ENCODE assay signal across 8 cellular contexts in genomic region chr4:49097071-49097470, GRCh38.
DNase-seq lines count a peak whose midpoint lies in the region; ATAC-seq and TF ChIP-seq lines count a peak whose summit lies in the region.
"Not testable (repeated sequence)": the region's sequence is repeated elsewhere in the genome, so short reads cannot be mapped to it uniquely, and the experiment has no call there.

No MANE protein-coding gene starts in this region.

- H3K4me1 Mint-ChIP-seq in CD8-positive, alpha-beta T cell (ENCODE audit: low read depth); activated CD8-positive, alpha-beta T cell treated with anti-CD3 and anti-CD28 coated beads, Interleukin-2, amount 10 ng/mL, durations not matched to agents 7 days and 5 days (ENCODE audit: low read depth): not testable (repeated sequence)

- H3K36me3 ChIP-seq in CD8-positive, alpha-beta T cell (ENCODE audit: insufficient read depth, low read length); lung (ENCODE audit: control insufficient read depth in 2 of 2, insufficient read depth in 2 of 2, low read length in 2 of 2): not testable (repeated sequence)

- CTCF ChIA-PET in CD8-positive, alpha-beta T cell (lab: Charles Lee); activated CD8-positive, alpha-beta T cell treated with anti-CD3 and anti-CD28 coated beads, Interleukin-2, amount 10 ng/mL, durations not matched to agents 7 days and 5 days (lab: Charles Lee): not testable (repeated sequence)

- not testable (repeated sequence) for H3K4me3 ChIP-seq in CD8-positive, alpha-beta T cell (ENCODE audit: low read depth, low read length); lung

- not testable (repeated sequence) for DNase-seq in CD8-positive, alpha-beta T cell; activated CD8-positive, alpha-beta T cell treated with anti-CD3 and anti-CD28 coated beads, Interleukin-2, amount 10 ng/mL, durations not matched to agents 7 days and 5 days; Right ventricle myocardium inferior (ENCODE audit: missing footprints); lung (ENCODE audit: low spot score); stimulated activated naive CD8-positive, alpha-beta T cell treated with anti-CD3 and anti-CD28 coated beads, Interleukin-15, Interleukin-2, amounts not matched to agents 100 U/mL and 50 U/mL, for 24 hours

- TF ChIP-seq CTCF in CD8-positive, alpha-beta T cell (IDR thresholded peaks at IDR 0.05); lung (IDR thresholded peaks at IDR 0.05; ENCODE audit: control extremely low read depth, extremely low read depth): not testable (repeated sequence)

- POLR2A ChIA-PET in CD8-positive, alpha-beta T cell (lab: Charles Lee); activated CD8-positive, alpha-beta T cell treated with anti-CD3 and anti-CD28 coated beads, Interleukin-2, amount 10 ng/mL, durations not matched to agents 7 days and 5 days (lab: Charles Lee): not testable (repeated sequence)

- peaks cover 37% of the 10 kb centered on the region for H3K36me3 Mint-ChIP-seq in CD8-positive, alpha-beta T cell
- H3K36me3 Mint-ChIP-seq in activated CD8-positive, alpha-beta T cell treated with anti-CD3 and anti-CD28 coated beads, Interleukin-2, amount 10 ng/mL, durations not matched to agents 7 days and 5 days (ENCODE audit: low read depth), result peaks cover 49% of the 10 kb centered on the region

- peaks cover 54% of the 10 kb centered on the region for H3K9me3 Mint-ChIP-seq in CD8-positive, alpha-beta T cell
- not testable (repeated sequence) for H3K9me3 Mint-ChIP-seq in activated CD8-positive, alpha-beta T cell treated with anti-CD3 and anti-CD28 coated beads, Interleukin-2, amount 10 ng/mL, durations not matched to agents 7 days and 5 days (ENCODE audit: insufficient read depth)

- not testable (repeated sequence) for H3K27me3 Mint-ChIP-seq in CD8-positive, alpha-beta T cell (ENCODE audit: low read depth); activated CD8-positive, alpha-beta T cell treated with anti-CD3 and anti-CD28 coated beads, Interleukin-2, amount 10 ng/mL, durations not matched to agents 7 days and 5 days (ENCODE audit: low read depth)

- H3K4me1 ChIP-seq in CD8-positive, alpha-beta T cell (ENCODE audit: insufficient read depth, low read length); lung (ENCODE audit: control insufficient read depth in 2 of 2, insufficient read depth in 2 of 2, low read length in 2 of 2): not testable (repeated sequence)

- H3K27ac ChIP-seq in CD8-positive, alpha-beta T cell (ENCODE audit: low read depth, low read length); lung (ENCODE audit: low read depth in 1 of 2, low read length in 1 of 2): not testable (repeated sequence)

- peak; percentile 21 for ATAC-seq in CD8-positive, alpha-beta T cell
- ATAC-seq in GM19035 (IDR thresholded peaks at IDR 0.05; ENCODE audit: unreplicated experiment) (peak; percentile 31), HG02678 (IDR thresholded peaks at IDR 0.05; ENCODE audit: unreplicated experiment) (peak; percentile 29), HG03439 (IDR thresholded peaks at IDR 0.05; ENCODE audit: unreplicated experiment) (peak; percentile 32), Right ventricle myocardium inferior (peak; percentile 57), lung (ENCODE audit: insufficient read depth, low FRiP score) (peak; percentile 37)
- ATAC-seq in activated CD8-positive, alpha-beta T cell treated with anti-CD3 and anti-CD28 coated beads, Interleukin-2, amount 10 ng/mL, durations not matched to agents 7 days and 5 days, result peak; percentile 48
- peak; percentile 50 for ATAC-seq in stimulated activated naive CD8-positive, alpha-beta T cell treated with anti-CD3 and anti-CD28 coated beads, Interleukin-15, Interleukin-2, amounts not matched to agents 100 U/mL and 50 U/mL, for 24 hours

- H3K27ac Mint-ChIP-seq in CD8-positive, alpha-beta T cell; activated CD8-positive, alpha-beta T cell treated with anti-CD3 and anti-CD28 coated beads, Interleukin-2, amount 10 ng/mL, durations not matched to agents 7 days and 5 days: not testable (repeated sequence)

- peaks cover 15% of the 10 kb centered on the region for H3K9me3 ChIP-seq in CD8-positive, alpha-beta T cell (ENCODE audit: low read length)
- H3K9me3 ChIP-seq in lung (ENCODE audit: control insufficient read depth in 2 of 2, insufficient read depth in 1 of 2, low read length in 1 of 2), result peaks cover 11 to 20% of the 10 kb centered on the region in 2 donors

- intact Hi-C loops in CD8-positive, alpha-beta T cell (cut with DNase I, micrococcal nuclease); Right ventricle myocardium inferior (cut with DNase I): not testable (repeated sequence)

- 60 to 61% methylated on average over 9 of the region's 9 CpGs for WGBS in lung, 2 donors

- H3K4me3 Mint-ChIP-seq in CD8-positive, alpha-beta T cell; activated CD8-positive, alpha-beta T cell treated with anti-CD3 and anti-CD28 coated beads, Interleukin-2, amount 10 ng/mL, durations not matched to agents 7 days and 5 days: not testable (repeated sequence)

- H3K27me3 ChIP-seq in CD8-positive, alpha-beta T cell (ENCODE audit: insufficient read depth, low read length); lung (ENCODE audit: control insufficient read depth, insufficient read depth): not testable (repeated sequence)
